ENCODE assay signal across 2 cellular contexts in the genomic region with DNA sequence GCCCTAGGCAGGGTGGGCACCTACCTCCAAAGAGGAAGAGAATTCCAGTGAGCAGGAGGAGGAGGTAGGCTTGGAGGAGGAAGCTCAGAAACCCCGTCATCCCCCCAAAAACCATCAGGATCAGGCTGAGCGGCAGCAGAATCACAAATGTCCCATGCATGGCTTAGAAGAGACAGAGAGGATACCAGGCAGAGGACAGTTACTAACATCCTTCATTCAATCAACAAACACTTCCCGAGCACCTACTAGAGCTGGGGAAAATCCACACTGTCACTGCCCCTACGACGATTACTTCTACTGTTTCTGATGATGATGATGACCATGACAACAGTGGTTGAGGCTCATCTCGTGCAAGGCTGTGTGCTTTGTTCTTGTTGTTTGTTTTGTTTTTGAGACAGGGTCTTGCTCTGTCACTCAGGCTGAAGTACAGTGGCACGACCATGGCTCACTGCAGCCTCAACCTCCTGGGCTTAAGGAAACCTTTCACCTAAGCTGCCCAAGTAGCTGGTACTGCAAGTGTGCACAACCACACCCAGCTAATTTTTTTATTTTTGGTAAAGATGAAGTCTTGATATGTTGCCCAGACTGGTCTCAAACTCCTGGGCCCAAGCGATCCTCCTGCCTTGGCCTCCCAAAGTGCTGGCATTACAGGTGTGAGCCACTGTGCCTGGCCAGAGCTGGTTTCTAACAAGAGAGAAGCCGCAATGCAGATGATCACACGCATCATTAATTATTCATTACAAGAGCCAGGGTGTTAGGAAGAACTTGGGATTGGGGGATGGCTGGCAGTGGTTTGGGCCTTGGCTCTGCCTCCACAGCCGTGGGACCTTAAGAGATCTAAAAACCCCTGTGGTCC.
TF ChIP-seq lines count a peak whose summit lies in the region.

No MANE protein-coding gene starts in this region.

TF ChIP-seq in GM23338, 12 proteins besides CTCF, POLR2A, EP300 and RAD21:
- TF ChIP-seq, protein P1, sequence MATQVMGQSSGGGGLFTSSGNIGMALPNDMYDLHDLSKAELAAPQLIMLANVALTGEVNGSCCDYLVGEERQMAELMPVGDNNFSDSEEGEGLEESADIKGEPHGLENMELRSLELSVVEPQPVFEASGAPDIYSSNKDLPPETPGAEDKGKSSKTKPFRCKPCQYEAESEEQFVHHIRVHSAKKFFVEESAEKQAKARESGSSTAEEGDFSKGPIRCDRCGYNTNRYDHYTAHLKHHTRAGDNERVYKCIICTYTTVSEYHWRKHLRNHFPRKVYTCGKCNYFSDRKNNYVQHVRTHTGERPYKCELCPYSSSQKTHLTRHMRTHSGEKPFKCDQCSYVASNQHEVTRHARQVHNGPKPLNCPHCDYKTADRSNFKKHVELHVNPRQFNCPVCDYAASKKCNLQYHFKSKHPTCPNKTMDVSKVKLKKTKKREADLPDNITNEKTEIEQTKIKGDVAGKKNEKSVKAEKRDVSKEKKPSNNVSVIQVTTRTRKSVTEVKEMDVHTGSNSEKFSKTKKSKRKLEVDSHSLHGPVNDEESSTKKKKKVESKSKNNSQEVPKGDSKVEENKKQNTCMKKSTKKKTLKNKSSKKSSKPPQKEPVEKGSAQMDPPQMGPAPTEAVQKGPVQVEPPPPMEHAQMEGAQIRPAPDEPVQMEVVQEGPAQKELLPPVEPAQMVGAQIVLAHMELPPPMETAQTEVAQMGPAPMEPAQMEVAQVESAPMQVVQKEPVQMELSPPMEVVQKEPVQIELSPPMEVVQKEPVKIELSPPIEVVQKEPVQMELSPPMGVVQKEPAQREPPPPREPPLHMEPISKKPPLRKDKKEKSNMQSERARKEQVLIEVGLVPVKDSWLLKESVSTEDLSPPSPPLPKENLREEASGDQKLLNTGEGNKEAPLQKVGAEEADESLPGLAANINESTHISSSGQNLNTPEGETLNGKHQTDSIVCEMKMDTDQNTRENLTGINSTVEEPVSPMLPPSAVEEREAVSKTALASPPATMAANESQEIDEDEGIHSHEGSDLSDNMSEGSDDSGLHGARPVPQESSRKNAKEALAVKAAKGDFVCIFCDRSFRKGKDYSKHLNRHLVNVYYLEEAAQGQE (IDR thresholded peaks at IDR 0.05; ENCODE audit: unreplicated experiment), result no peak

TF ChIP-seq in GM12878, 131 proteins besides CTCF, POLR2A, EP300 and RAD21:
- no peak for TF ChIP-seq IKZF2 (IDR thresholded peaks at IDR 0.05)
- TF ChIP-seq, protein P2, sequence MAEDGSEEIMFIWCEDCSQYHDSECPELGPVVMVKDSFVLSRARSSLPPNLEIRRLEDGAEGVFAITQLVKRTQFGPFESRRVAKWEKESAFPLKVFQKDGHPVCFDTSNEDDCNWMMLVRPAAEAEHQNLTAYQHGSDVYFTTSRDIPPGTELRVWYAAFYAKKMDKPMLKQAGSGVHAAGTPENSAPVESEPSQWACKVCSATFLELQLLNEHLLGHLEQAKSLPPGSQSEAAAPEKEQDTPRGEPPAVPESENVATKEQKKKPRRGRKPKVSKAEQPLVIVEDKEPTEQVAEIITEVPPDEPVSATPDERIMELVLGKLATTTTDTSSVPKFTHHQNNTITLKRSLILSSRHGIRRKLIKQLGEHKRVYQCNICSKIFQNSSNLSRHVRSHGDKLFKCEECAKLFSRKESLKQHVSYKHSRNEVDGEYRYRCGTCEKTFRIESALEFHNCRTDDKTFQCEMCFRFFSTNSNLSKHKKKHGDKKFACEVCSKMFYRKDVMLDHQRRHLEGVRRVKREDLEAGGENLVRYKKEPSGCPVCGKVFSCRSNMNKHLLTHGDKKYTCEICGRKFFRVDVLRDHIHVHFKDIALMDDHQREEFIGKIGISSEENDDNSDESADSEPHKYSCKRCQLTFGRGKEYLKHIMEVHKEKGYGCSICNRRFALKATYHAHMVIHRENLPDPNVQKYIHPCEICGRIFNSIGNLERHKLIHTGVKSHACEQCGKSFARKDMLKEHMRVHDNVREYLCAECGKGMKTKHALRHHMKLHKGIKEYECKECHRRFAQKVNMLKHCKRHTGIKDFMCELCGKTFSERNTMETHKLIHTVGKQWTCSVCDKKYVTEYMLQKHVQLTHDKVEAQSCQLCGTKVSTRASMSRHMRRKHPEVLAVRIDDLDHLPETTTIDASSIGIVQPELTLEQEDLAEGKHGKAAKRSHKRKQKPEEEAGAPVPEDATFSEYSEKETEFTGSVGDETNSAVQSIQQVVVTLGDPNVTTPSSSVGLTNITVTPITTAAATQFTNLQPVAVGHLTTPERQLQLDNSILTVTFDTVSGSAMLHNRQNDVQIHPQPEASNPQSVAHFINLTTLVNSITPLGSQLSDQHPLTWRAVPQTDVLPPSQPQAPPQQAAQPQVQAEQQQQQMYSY (CRISPR knock-in tag; IDR thresholded peaks at IDR 0.05), result no peak
- TF ChIP-seq, protein P3, sequence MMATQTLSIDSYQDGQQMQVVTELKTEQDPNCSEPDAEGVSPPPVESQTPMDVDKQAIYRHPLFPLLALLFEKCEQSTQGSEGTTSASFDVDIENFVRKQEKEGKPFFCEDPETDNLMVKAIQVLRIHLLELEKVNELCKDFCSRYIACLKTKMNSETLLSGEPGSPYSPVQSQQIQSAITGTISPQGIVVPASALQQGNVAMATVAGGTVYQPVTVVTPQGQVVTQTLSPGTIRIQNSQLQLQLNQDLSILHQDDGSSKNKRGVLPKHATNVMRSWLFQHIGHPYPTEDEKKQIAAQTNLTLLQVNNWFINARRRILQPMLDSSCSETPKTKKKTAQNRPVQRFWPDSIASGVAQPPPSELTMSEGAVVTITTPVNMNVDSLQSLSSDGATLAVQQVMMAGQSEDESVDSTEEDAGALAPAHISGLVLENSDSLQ (IDR thresholded peaks at IDR 0.05), result peak; percentile 43
- TF ChIP-seq, protein P4, sequence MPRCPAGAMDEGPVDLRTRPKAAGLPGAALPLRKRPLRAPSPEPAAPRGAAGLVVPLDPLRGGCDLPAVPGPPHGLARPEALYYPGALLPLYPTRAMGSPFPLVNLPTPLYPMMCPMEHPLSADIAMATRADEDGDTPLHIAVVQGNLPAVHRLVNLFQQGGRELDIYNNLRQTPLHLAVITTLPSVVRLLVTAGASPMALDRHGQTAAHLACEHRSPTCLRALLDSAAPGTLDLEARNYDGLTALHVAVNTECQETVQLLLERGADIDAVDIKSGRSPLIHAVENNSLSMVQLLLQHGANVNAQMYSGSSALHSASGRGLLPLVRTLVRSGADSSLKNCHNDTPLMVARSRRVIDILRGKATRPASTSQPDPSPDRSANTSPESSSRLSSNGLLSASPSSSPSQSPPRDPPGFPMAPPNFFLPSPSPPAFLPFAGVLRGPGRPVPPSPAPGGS (IDR thresholded peaks at IDR 0.05; ENCODE audit: borderline replicate concordance, insufficient read depth, low read depth, low read length, poor library complexity, severe bottlenecking), result no peak
